25 cellular contexts compared by ENCODE assay signal in genomic region chr2:101731221-101732054, GRCh38.
"Had no signal": no experiment of that assay in that cellular context is flagged by ENCODE, and none has a peak within 500 bp of the region (broad histone marks: within the 10 kb centered on the region; RNA-seq: fewer than 3 reads in every experiment).

No MANE protein-coding gene starts in this region.

- H3K27ac ChIP-seq: breast epithelium, neural progenitor cell, suprapubic skin, tibial nerve had no signal

- H3K9ac ChIP-seq: neural progenitor cell had no signal

- H3K4me3 ChIP-seq: breast epithelium, neural progenitor cell, right atrium auricular region, suprapubic skin, tibial nerve had no signal

- FAIRE-seq: endometrium, frontal cortex, islet of Langerhans had no signal

- H3K4me3 Mint-ChIP-seq: activated CD8-positive, alpha-beta T cell treated with anti-CD3 and anti-CD28 coated beads for 36 hours; activated T-cell treated with anti-CD3 and anti-CD28 coated beads, Interleukin-2, amount 50 U/mL, for 4 hours; natural killer cell; neural progenitor cell; T-helper 1 cell treated with Interleukin-12 subunit alpha and Interleukin-12 subunit beta and Interleukin-4 antibody, amounts not matched to agents 30 μg/mL and 1 μg/mL, for 36 hours had no signal

- H3K9me3 ChIP-seq: breast epithelium, right atrium auricular region, suprapubic skin, tibial nerve had no signal

- H3K27ac Mint-ChIP-seq: natural killer cell; T-helper 1 cell treated with Interleukin-12 subunit alpha and Interleukin-12 subunit beta and Interleukin-4 antibody, amounts not matched to agents 30 μg/mL and 1 μg/mL, for 36 hours had no signal

- H2AFZ ChIP-seq: neural progenitor cell had no signal

- ATAC-seq: activated CD8-positive, alpha-beta T cell treated with anti-CD3 and anti-CD28 coated beads for 36 hours; left ventricle myocardium superior; natural killer cell had no signal

- H3K27me3 ChIP-seq: breast epithelium, neural progenitor cell, right atrium auricular region, suprapubic skin, tibial nerve had no signal

- H3K27me3 Mint-ChIP-seq: activated CD8-positive, alpha-beta T cell treated with anti-CD3 and anti-CD28 coated beads for 36 hours; activated T-helper 17 cell treated with anti-CD3 and anti-CD28 coated beads, Interleukin-2, amount 50 U/mL, for 72 hours had no signal

- H3K4me2 ChIP-seq: neural progenitor cell had no signal

- H3K36me3 ChIP-seq: breast epithelium, neural progenitor cell, right atrium auricular region, suprapubic skin, tibial nerve had no signal

- H3K9me3 Mint-ChIP-seq: activated CD8-positive, alpha-beta T cell treated with anti-CD3 and anti-CD28 coated beads for 36 hours; activated naive CD4-positive, alpha-beta T cell treated with anti-CD3 and anti-CD28 coated beads, Interleukin-2, amount 50 U/mL, for 72 hours; activated T-cell treated with anti-CD3 and anti-CD28 coated beads, Interleukin-2, amount 50 U/mL, for 4 hours; activated T-helper 17 cell treated with anti-CD3 and anti-CD28 coated beads, Interleukin-2, amount 50 U/mL, for 72 hours; natural killer cell; T-helper 1 cell treated with Interleukin-12 subunit alpha and Interleukin-12 subunit beta and Interleukin-4 antibody, amounts not matched to agents 30 μg/mL and 1 μg/mL, for 36 hours had no signal

- DNase-seq: activated CD4-positive, alpha-beta T cell treated with anti-CD3 and anti-CD28 coated beads, Interleukin-2, amount 50 U/mL, for 1 hour; activated CD8-positive, alpha-beta T cell treated with anti-CD3 and anti-CD28 coated beads for 36 hours; activated gamma-delta T cell treated with Interleukin-2 at 50 U/mL for 16 hours; activated T-cell treated with anti-CD3 and anti-CD28 coated beads, Interleukin-2, amount 50 U/mL, for 4 hours; central memory CD4-positive, alpha-beta T cell; effector CD4-positive, alpha-beta T cell; glutamatergic neuron; left ventricle myocardium superior; midbrain; natural killer cell; occipital lobe; stimulated activated CD4-positive, alpha-beta T cell treated with anti-CD3 and anti-CD28 coated beads, Interleukin-2, amount 100 ng/mL, for 24 hours; stimulated activated naive CD4-positive, alpha-beta T cell; T-helper 9 cell had no signal
